31 cellular contexts compared by ENCODE assay signal in genomic region chr1:186790101-186790500, GRCh38. TPM values are rescaled to one million over a fixed set of nuclear protein-coding genes. Genes with fewer than 3 reads are reported as not detected.
"Had no signal": no experiment of that assay in that cellular context is flagged by ENCODE, and none has a peak within 500 bp of the region (broad histone marks: within the 10 kb centered on the region; RNA-seq: fewer than 3 reads in every experiment).

No MANE protein-coding gene starts in this region.

- H3K4me3 ChIP-seq: adrenal gland, cardiac muscle cell, MG63, Peyer's patch, SJCRH30 had no signal

- H3K4me1 ChIP-seq: adrenal gland, Peyer's patch, SJCRH30 had no signal

- H3K4me2 ChIP-seq: SK-N-SH had no signal

- H3K27me3 ChIP-seq: adrenal gland, cardiac muscle cell, MG63, Peyer's patch, SJCRH30 had no signal

- H3K9me2 ChIP-seq: SK-N-SH had no signal

- H3K36me3 ChIP-seq: adrenal gland, cardiac muscle cell, MG63, Peyer's patch, SJCRH30 had no signal

- ATAC-seq: activated T-helper 17 cell treated with anti-CD3 and anti-CD28 coated beads, Interleukin-2, amount 50 U/mL, for 72 hours had no signal

- H3K9ac ChIP-seq: SK-N-SH had no signal

- H3K9me3 ChIP-seq: adrenal gland, Peyer's patch, SJCRH30, SK-N-SH had no signal

- H3K27ac ChIP-seq: adrenal gland, cardiac muscle cell, Peyer's patch, RWPE1, SJCRH30, VCaP had no signal

- DNase-seq: activated CD4-positive, alpha-beta memory T cell treated with anti-CD3 and anti-CD28 coated beads for 36 hours; activated CD4-positive, alpha-beta T cell treated with anti-CD3 and anti-CD28 coated beads, Interleukin-2, amount 10 ng/mL, durations not matched to agents 7 days and 5 days; activated CD4-positive, CD25-positive, alpha-beta regulatory T cell; activated CD8-positive, alpha-beta memory T cell treated with anti-CD3 and anti-CD28 coated beads for 24 hours; activated gamma-delta T cell; activated naive CD4-positive, alpha-beta T cell treated with anti-CD3 and anti-CD28 coated beads for 36 hours; activated naive CD8-positive, alpha-beta T cell treated with anti-CD3 and anti-CD28 coated beads for 36 hours; activated T-cell treated with anti-CD3 and anti-CD28 coated beads for 4 hours; activated T-cell treated with anti-CD3 and anti-CD28 coated beads, Interleukin-2, amount 50 U/mL, for 48 hours; adrenal gland; aorta; MG63; MV-4-11; NCI-H1092 treated with DMSO at 0.1 percent for 48 hours; NCI-H1417 treated with DMSO at 0.1 percent for 48 hours; NCI-H1694 treated with DMSO at 0.1 percent for 48 hours; NCI-H2029 treated with DMSO at 0.1 percent for 48 hours; NCI-H345; NCI-H510A; NCI-H69; NK-92 treated with Interleukin-12 subunit alpha and Interleukin-12 subunit beta, amount 100 ng/mL, for 24 hours; OCI-M1; Peyer's patch; Right ventricle myocardium superior; SJCRH30; SK-N-SH; T-helper 1 cell had no signal

RNA-seq across cellular contexts. Expression of gene PLA2G4A, which starts 38.6 kb away (rescaled TPM):
- total RNA-seq: activated CD4-positive, alpha-beta T cell treated with anti-CD3 and anti-CD28 coated beads, Interleukin-2, amount 10 ng/mL, durations not matched to agents 7 days and 5 days; SJCRH30 had no signal
- polyA plus RNA-seq: cardiac muscle cell had no signal
